ENCODE assay signal across 11 cellular contexts in genomic region chr1:149783289-149783688, GRCh38. TPM values are rescaled to one million over a fixed set of nuclear protein-coding genes. Genes with fewer than 3 reads are reported as not detected.
"Had no signal": no experiment of that assay in that cellular context is flagged by ENCODE, and none has a peak within 500 bp of the region (broad histone marks: within the 10 kb centered on the region; RNA-seq: fewer than 3 reads in every experiment).

No MANE protein-coding gene starts in this region.

RNA-seq across cellular contexts. Expression of gene FCGR1A, which starts 0.8 kb away (rescaled TPM):
- total RNA-seq: activated naive CD4-positive, alpha-beta T cell treated with anti-CD3 and anti-CD28 coated beads for 36 hours; activated naive CD4-positive, alpha-beta T cell treated with anti-CD3 and anti-CD28 coated beads, Interleukin-2, amount 50 U/mL, for 72 hours; activated naive CD8-positive, alpha-beta T cell treated with anti-CD3 and anti-CD28 coated beads for 36 hours; activated T-cell treated with anti-CD3 and anti-CD28 coated beads, Interleukin-2, amount 50 U/mL, for 4 hours; activated T-cell treated with anti-CD3 and anti-CD28 coated beads, Interleukin-2, amount 50 U/mL, for 72 hours; activated T-helper 1 cell treated with anti-CD3 and anti-CD28 coated beads, Interleukin-12 subunit alpha, Interleukin-12 subunit beta, Interleukin-2, Interleukin-4 antibody, amounts not matched to agents 30 ng/mL and 10 ng/mL and 1 ng/mL, durations not matched to agents 14 hours and 24 hours and 36 hours; activated T-helper 17 cell treated with anti-CD3 and anti-CD28 coated beads, Interleukin-2, amount 50 U/mL, for 72 hours; activated T-helper 2 cell treated with anti-CD3 and anti-CD28 coated beads, Interferon-gamma antibody, Interleukin-2, Interleukin-4, amounts not matched to agents 10 μg/mL and 5 μg/mL and 100 μg/mL, durations not matched to agents 14 hours and 24 hours and 36 hours; astrocyte; bronchial epithelial cell; chondrocyte had no signal
